ENCODE assay signal across 15 cellular contexts in the genomic region with DNA sequence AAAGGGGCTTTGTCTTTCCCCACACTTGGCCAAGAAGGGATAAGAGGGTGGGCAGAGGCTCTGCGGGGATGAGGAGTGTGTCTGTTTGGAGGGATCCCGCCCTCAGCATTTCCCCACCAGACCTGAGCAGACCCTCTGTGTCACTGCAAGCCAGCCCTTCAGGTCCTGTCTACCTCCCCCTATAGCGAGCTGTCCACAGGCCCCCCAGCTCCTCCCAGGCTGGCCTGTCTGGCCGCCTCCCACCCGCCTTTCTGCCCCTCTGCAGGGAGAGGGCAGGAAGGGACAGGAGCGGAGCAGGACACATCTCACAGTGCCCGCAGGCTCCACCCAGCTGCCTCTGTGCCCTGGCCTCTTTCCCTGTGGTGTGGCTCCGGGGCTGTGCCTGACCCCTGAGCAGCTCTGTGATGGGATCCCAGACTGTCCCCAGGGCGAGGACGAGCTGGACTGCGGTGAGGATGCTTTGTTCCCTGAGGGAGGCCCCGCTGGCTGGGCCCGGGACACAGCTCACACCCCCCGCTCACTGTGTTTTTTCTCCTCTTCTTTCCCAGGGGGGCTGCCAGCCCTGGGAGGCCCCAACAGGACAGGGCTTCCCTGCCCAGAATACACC.
"Had no signal": no experiment of that assay in that cellular context is flagged by ENCODE, and none has a peak within 500 bp of the region (broad histone marks: within the 10 kb centered on the region; RNA-seq: fewer than 3 reads in every experiment).

No MANE protein-coding gene starts in this region.

- H3K9ac ChIP-seq: parathyroid adenoma had no signal

- H2AFZ ChIP-seq: parathyroid adenoma had no signal

- H3K4me1 ChIP-seq: psoas muscle, uterus had no signal

- DNase-seq: cortex of kidney; dorsolateral prefrontal cortex; effector CD8-positive, alpha-beta T cell; foreskin melanocyte; mammary epithelial cell; occipital lobe; tibial artery; uterus had no signal

- H3K9me3 ChIP-seq: heart left ventricle, psoas muscle, spleen, tibial artery, upper lobe of left lung, uterus had no signal

- H3K36me3 ChIP-seq: heart left ventricle, spleen, tibial artery, upper lobe of left lung, uterus had no signal

- H3K27me3 ChIP-seq: uterus had no signal

- H3K4me3 ChIP-seq: psoas muscle, tibial artery, uterus had no signal

- ATAC-seq: left lobe of liver, sciatic nerve had no signal

- H3K27ac ChIP-seq: dorsolateral prefrontal cortex, heart left ventricle, parathyroid adenoma, psoas muscle, spleen, tibial artery, upper lobe of left lung, uterus had no signal

- H3K79me2 ChIP-seq: parathyroid adenoma had no signal
